In genomic region chr3:42144209-42144608, GRCh38 we compare ENCODE assay signal across 27 cellular contexts.
"Had no signal": no experiment of that assay in that cellular context is flagged by ENCODE, and none has a peak within 500 bp of the region (broad histone marks: within the 10 kb centered on the region; RNA-seq: fewer than 3 reads in every experiment).

No MANE protein-coding gene starts in this region.

- H3K4me3 Mint-ChIP-seq: activated CD4-positive, alpha-beta memory T cell treated with anti-CD3 and anti-CD28 coated beads, Interleukin-2, amount 10 ng/mL, durations not matched to agents 7 days and 5 days; activated CD4-positive, alpha-beta T cell treated with anti-CD3 and anti-CD28 coated beads, Interleukin-2, amount 10 ng/mL, durations not matched to agents 7 days and 5 days; activated naive CD4-positive, alpha-beta T cell treated with anti-CD3 and anti-CD28 coated beads for 36 hours; activated naive CD8-positive, alpha-beta T cell treated with anti-CD3 and anti-CD28 coated beads, Interleukin-2, amount 10 ng/mL, durations not matched to agents 7 days and 5 days; activated T-cell treated with anti-CD3 and anti-CD28 coated beads, Interleukin-2, amount 50 U/mL, for 24 hours; activated T-cell treated with anti-CD3 and anti-CD28 coated beads, Interleukin-2, amount 50 U/mL, for 72 hours; dendritic cell treated with granulocyte-macrophage colony-stimulating factor and Interleukin-4, amounts not matched to agents 40 ng/mL and 50 ng/mL, for 4 days; endodermal cell; WTC11 had no signal

- H3K36me3 Mint-ChIP-seq: activated naive CD4-positive, alpha-beta T cell treated with anti-CD3 and anti-CD28 coated beads, Interleukin-2, amount 50 U/mL, for 72 hours; brain; WTC11 had no signal

- H3K9me3 Mint-ChIP-seq: activated CD4-positive, alpha-beta memory T cell treated with anti-CD3 and anti-CD28 coated beads, Interleukin-2, amount 10 ng/mL, durations not matched to agents 7 days and 5 days; activated CD4-positive, alpha-beta T cell treated with anti-CD3 and anti-CD28 coated beads, Interleukin-2, amount 10 ng/mL, durations not matched to agents 7 days and 5 days; activated naive CD4-positive, alpha-beta T cell treated with anti-CD3 and anti-CD28 coated beads for 36 hours; activated naive CD4-positive, alpha-beta T cell treated with anti-CD3 and anti-CD28 coated beads, Interleukin-2, amount 50 U/mL, for 72 hours; activated naive CD8-positive, alpha-beta T cell treated with anti-CD3 and anti-CD28 coated beads, Interleukin-2, amount 10 ng/mL, durations not matched to agents 7 days and 5 days; activated T-cell treated with anti-CD3 and anti-CD28 coated beads, Interleukin-2, amount 50 U/mL, for 24 hours; activated T-cell treated with anti-CD3 and anti-CD28 coated beads, Interleukin-2, amount 50 U/mL, for 72 hours; dendritic cell treated with granulocyte-macrophage colony-stimulating factor and Interleukin-4, amounts not matched to agents 40 ng/mL and 50 ng/mL, for 4 days; endodermal cell; WTC11 had no signal

- H3K27me3 Mint-ChIP-seq: activated CD4-positive, alpha-beta memory T cell treated with anti-CD3 and anti-CD28 coated beads, Interleukin-2, amount 10 ng/mL, durations not matched to agents 7 days and 5 days; activated CD4-positive, alpha-beta T cell treated with anti-CD3 and anti-CD28 coated beads, Interleukin-2, amount 10 ng/mL, durations not matched to agents 7 days and 5 days; activated naive CD8-positive, alpha-beta T cell treated with anti-CD3 and anti-CD28 coated beads, Interleukin-2, amount 10 ng/mL, durations not matched to agents 7 days and 5 days; activated T-cell treated with anti-CD3 and anti-CD28 coated beads, Interleukin-2, amount 50 U/mL, for 24 hours; dendritic cell treated with granulocyte-macrophage colony-stimulating factor and Interleukin-4, amounts not matched to agents 40 ng/mL and 50 ng/mL, for 4 days had no signal

- FAIRE-seq: TTC549 had no signal

- ATAC-seq: activated naive CD4-positive, alpha-beta T cell treated with anti-CD3 and anti-CD28 coated beads, Interleukin-2, amount 50 U/mL, for 72 hours; activated T-cell treated with anti-CD3 and anti-CD28 coated beads, Interleukin-2, amount 50 U/mL, for 72 hours; esophagus mucosa; WTC11 had no signal

- DNase-seq: activated CD4-positive, alpha-beta memory T cell treated with anti-CD3 and anti-CD28 coated beads, Interleukin-2, amount 10 ng/mL, durations not matched to agents 7 days and 5 days; activated CD4-positive, alpha-beta T cell treated with anti-CD3 and anti-CD28 coated beads for 1 hour; activated CD4-positive, alpha-beta T cell treated with anti-CD3 and anti-CD28 coated beads for 4 hours; activated CD4-positive, alpha-beta T cell treated with anti-CD3 and anti-CD28 coated beads, Interleukin-2, amount 10 ng/mL, durations not matched to agents 7 days and 5 days; activated CD4-positive, alpha-beta T cell treated with anti-CD3 and anti-CD28 coated beads, Interleukin-2, amount 50 U/mL, for 4 hours; activated CD8-positive, alpha-beta memory T cell treated with anti-CD3 and anti-CD28 coated beads, Interleukin-2, amount 50 U/mL, for 48 hours; activated effector memory CD4-positive, alpha-beta T cell treated with Interleukin-2 at 50 U/mL for 16 hours; activated gamma-delta T cell treated with Interleukin-2 at 50 U/mL for 16 hours; activated naive CD4-positive, alpha-beta T cell treated with anti-CD3 and anti-CD28 coated beads for 36 hours; activated naive CD8-positive, alpha-beta T cell treated with anti-CD3 and anti-CD28 coated beads, Interleukin-2, amount 10 ng/mL, durations not matched to agents 7 days and 5 days; activated T-cell treated with anti-CD3 and anti-CD28 coated beads for 4 hours; activated T-cell treated with anti-CD3 and anti-CD28 coated beads, Interleukin-2, amount 50 U/mL, for 24 hours; activated T-cell treated with anti-CD3 and anti-CD28 coated beads, Interleukin-2, amount 50 U/mL, for 72 hours; central memory CD4-positive, alpha-beta T cell; cerebellar nuclear complex; dorsolateral prefrontal cortex; effector memory CD4-positive, alpha-beta T cell; endodermal cell; foreskin fibroblast; heart left ventricle; T-helper 2 cell had no signal

- H3K27ac Mint-ChIP-seq: activated CD4-positive, alpha-beta memory T cell treated with anti-CD3 and anti-CD28 coated beads, Interleukin-2, amount 10 ng/mL, durations not matched to agents 7 days and 5 days; activated CD4-positive, alpha-beta T cell treated with anti-CD3 and anti-CD28 coated beads, Interleukin-2, amount 10 ng/mL, durations not matched to agents 7 days and 5 days; activated naive CD4-positive, alpha-beta T cell treated with anti-CD3 and anti-CD28 coated beads for 36 hours; activated naive CD4-positive, alpha-beta T cell treated with anti-CD3 and anti-CD28 coated beads, Interleukin-2, amount 50 U/mL, for 72 hours; activated naive CD8-positive, alpha-beta T cell treated with anti-CD3 and anti-CD28 coated beads, Interleukin-2, amount 10 ng/mL, durations not matched to agents 7 days and 5 days; activated T-cell treated with anti-CD3 and anti-CD28 coated beads, Interleukin-2, amount 50 U/mL, for 24 hours; activated T-cell treated with anti-CD3 and anti-CD28 coated beads, Interleukin-2, amount 50 U/mL, for 72 hours; dendritic cell treated with granulocyte-macrophage colony-stimulating factor and Interleukin-4, amounts not matched to agents 40 ng/mL and 50 ng/mL, for 4 days; endodermal cell; WTC11 had no signal
